ENCODE assay signal across 29 cellular contexts in the genomic region with DNA sequence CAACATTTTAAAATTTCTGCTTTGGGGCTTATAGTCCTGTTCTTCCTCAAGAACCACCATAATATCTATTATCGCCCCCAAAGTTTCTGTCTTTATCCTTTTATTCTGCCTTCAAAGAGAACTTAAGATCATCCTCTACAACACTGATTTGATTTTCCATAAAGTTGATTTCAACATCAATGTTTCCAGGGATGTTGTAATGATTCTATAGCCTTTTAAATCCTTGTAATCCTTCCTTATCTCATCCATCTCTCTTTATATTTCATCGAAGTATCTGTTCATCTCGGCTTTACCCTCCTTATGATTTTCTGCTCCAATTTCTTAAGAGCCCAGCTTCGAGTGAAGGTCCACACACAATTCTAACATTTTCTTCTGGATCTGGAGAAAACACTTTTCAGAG.
"Had no signal": no experiment of that assay in that cellular context is flagged by ENCODE, and none has a peak within 500 bp of the region (broad histone marks: within the 10 kb centered on the region; RNA-seq: fewer than 3 reads in every experiment).

No MANE protein-coding gene starts in this region.

- H3K27ac ChIP-seq: neural progenitor cell, ovary, parathyroid adenoma, psoas muscle, right lobe of liver, sigmoid colon, suprapubic skin, testis, tibial artery, transverse colon, upper lobe of right lung, uterus had no signal

- H3K4me1 Mint-ChIP-seq: natural killer cell; neural progenitor cell; stimulated activated memory B cell treated with anti-CD40 and anti-IgM and Interleukin-4, amounts not matched to agents 10 μg/mL and 1 μg/mL and 100 μg/mL, for 72 hours; stimulated activated naive CD8-positive, alpha-beta T cell treated with anti-CD3 and anti-CD28 coated beads, Interleukin-15, amount 100 ng/mL, for 72 hours had no signal

- H3K4me3 Mint-ChIP-seq: natural killer cell; nephron; neural progenitor cell; stimulated activated memory B cell treated with anti-CD40 and anti-IgM and Interleukin-4, amounts not matched to agents 10 μg/mL and 1 μg/mL and 100 μg/mL, for 72 hours; stimulated activated naive CD8-positive, alpha-beta T cell treated with anti-CD3 and anti-CD28 coated beads, Interleukin-15, amount 100 ng/mL, for 72 hours; type B pancreatic cell had no signal

- H3K36me3 Mint-ChIP-seq: natural killer cell, neural progenitor cell, type B pancreatic cell had no signal

- H3K4me1 ChIP-seq: neural progenitor cell, parathyroid adenoma, psoas muscle, right lobe of liver, suprapubic skin, testis, transverse colon, upper lobe of right lung, uterus had no signal

- FAIRE-seq: small intestine had no signal

- DNase-seq: natural killer cell; occipital lobe; ovary; posterior cingulate gyrus; psoas muscle; right cardiac atrium; right lobe of liver; sigmoid colon; small intestine; stimulated activated CD4-positive, alpha-beta T cell treated with anti-CD3 and anti-CD28 coated beads, Interleukin-15, amount 100 ng/mL, for 24 hours; stimulated activated CD4-positive, alpha-beta T cell treated with anti-CD3 and anti-CD28 coated beads, Interleukin-2, amount 100 ng/mL, for 24 hours; stimulated activated CD4-positive, alpha-beta T cell treated with anti-CD3 and anti-CD28 coated beads, Interleukin-2, amount 100 ng/mL, for 48 hours; stimulated activated CD4-positive, alpha-beta T cell treated with anti-CD3 and anti-CD28 coated beads, Interleukin-4, amount 100 ng/mL, for 24 hours; stimulated activated naive CD4-positive, alpha-beta T cell; stimulated activated naive CD8-positive, alpha-beta T cell treated with anti-CD3 and anti-CD28 coated beads, Interleukin-15, amount 100 ng/mL, for 72 hours; stimulated activated naive CD8-positive, alpha-beta T cell treated with anti-CD3 and anti-CD28 coated beads, Interleukin-15, Interleukin-2, amounts not matched to agents 100 U/mL and 50 U/mL, for 24 hours; substantia nigra; testis; transverse colon; upper lobe of right lung; uterus had no signal

- H3K27ac Mint-ChIP-seq: natural killer cell; nephron; neural progenitor cell; progenitor cell of endocrine pancreas; stimulated activated memory B cell treated with anti-CD40 and anti-IgM and Interleukin-4, amounts not matched to agents 10 μg/mL and 1 μg/mL and 100 μg/mL, for 72 hours; type B pancreatic cell had no signal

- H3K4me3 ChIP-seq: neural progenitor cell, ovary, psoas muscle, right lobe of liver, sigmoid colon, suprapubic skin, testis, tibial artery, transverse colon, upper lobe of right lung, uterus had no signal

- ATAC-seq: natural killer cell; psoas muscle; right cardiac atrium; right lobe of liver; stimulated activated memory B cell treated with anti-CD40 and anti-IgM and Interleukin-4, amounts not matched to agents 10 μg/mL and 1 μg/mL and 100 μg/mL, for 72 hours; stimulated activated naive CD8-positive, alpha-beta T cell treated with anti-CD3 and anti-CD28 coated beads, Interleukin-15, amount 100 ng/mL, for 72 hours; stimulated activated naive CD8-positive, alpha-beta T cell treated with anti-CD3 and anti-CD28 coated beads, Interleukin-15, Interleukin-2, amounts not matched to agents 100 U/mL and 50 U/mL, for 24 hours; upper lobe of right lung had no signal

- H3K36me3 ChIP-seq: neural progenitor cell, ovary, right lobe of liver, sigmoid colon, suprapubic skin, tibial artery, transverse colon, upper lobe of right lung, uterus had no signal

- H3K9me3 Mint-ChIP-seq: type B pancreatic cell had no signal

- H3K27me3 ChIP-seq: neural progenitor cell, ovary, right lobe of liver, sigmoid colon, suprapubic skin, testis, tibial artery, transverse colon, upper lobe of right lung, uterus had no signal

- H3K9me3 ChIP-seq: ovary, psoas muscle, right lobe of liver, sigmoid colon, suprapubic skin, testis, tibial artery, transverse colon, upper lobe of right lung, uterus had no signal
